In genomic region chr10:48765039-48765438, GRCh38 we compare ENCODE assay signal across 24 cellular contexts.
DNase-seq lines count a peak whose midpoint lies in the region; ATAC-seq, FAIRE-seq and TF ChIP-seq lines count a peak whose summit lies in the region.
"Had no signal": no experiment of that assay in that cellular context is flagged by ENCODE, and none has a peak within 500 bp of the region (broad histone marks: within the 10 kb centered on the region; RNA-seq: fewer than 3 reads in every experiment).

No MANE protein-coding gene starts in this region.

- TF ChIP-seq EP300 in K562 (IDR thresholded peaks at IDR 0.05; ENCODE audit: low read length): no peak

- H3K4me1 Mint-ChIP-seq in Calu3 (ENCODE audit: low read depth, unreplicated experiment): no peaks in the 10 kb centered on the region
- H3K4me1 Mint-ChIP-seq: activated CD4-positive, alpha-beta memory T cell treated with anti-CD3 and anti-CD28 coated beads, Interleukin-2, amount 10 ng/mL, durations not matched to agents 7 days and 5 days; stimulated activated effector memory CD8-positive, alpha-beta T cell treated with anti-CD3 and anti-CD28 coated beads, Interleukin-12 subunit alpha, Interleukin-12 subunit beta, amount 100 ng/mL, for 72 hours had no signal

- CTCF ChIA-PET in GM10248 (lab: Yijun Ruan, JAX) (interaction anchor here (0.8 to 8.3 kb wide), 19 partner anchors 9 to 108 kb away, joined by 3 to 55 read pairs (median 5); no protein-coding TSS in a partner anchor), K562 (lab: Yijun Ruan, JAX; ENCODE audit: low intra/inter-chr PET ratio) (no interaction called here), Calu3 (lab: Charles Lee) (no interaction called here)

- H3K9me1 ChIP-seq in K562 (ENCODE audit: control insufficient read depth, insufficient read depth, low read length): no peaks in the 10 kb centered on the region

- no peaks in the 10 kb centered on the region for H3K79me2 ChIP-seq in K562 (ENCODE audit: control insufficient read depth, insufficient read depth, low read length)

- POLR2A ChIA-PET in GM10248 (lab: Yijun Ruan, JAX): no interaction called here
- POLR2A ChIA-PET in K562 (lab: Yijun Ruan, JAX): interaction anchor here (0.6 to 1.0 kb wide), 2 partner anchors 11 to 56 kb away, joined by 3 to 4 read pairs; no protein-coding TSS in a partner anchor

- 0% methylated on average over 1 of the region's 1 CpG for WGBS in K562 (ENCODE audit: insufficient coverage, low coverage, missing lambda C conversion rate)

- BruUV-seq in K562 (replicated peaks; lab: Mats Ljungman, UMichigan): no TSS peak
- BruUV-seq in Calu3 (replicated peaks; lab: Mats Ljungman, UMichigan): no TSS peak

- no peaks in the 10 kb centered on the region for H3K36me3 Mint-ChIP-seq in Calu3 (ENCODE audit: insufficient read depth, unreplicated experiment)
- H3K36me3 Mint-ChIP-seq: stimulated activated effector memory CD8-positive, alpha-beta T cell treated with anti-CD3 and anti-CD28 coated beads, Interleukin-12 subunit alpha, Interleukin-12 subunit beta, amount 100 ng/mL, for 72 hours had no signal

- peaks cover 83% of the 10 kb centered on the region for H3K27me3 Mint-ChIP-seq in Calu3 (ENCODE audit: unreplicated experiment)

- H3K9me3 ChIP-seq in K562 (replicated peaks; ENCODE audit: control insufficient read depth, insufficient read depth, low read depth, low read length): no peaks in the 10 kb centered on the region
- H3K9me3 ChIP-seq: heart left ventricle, left lung, SJSA1, testis had no signal

- H3K27me3 ChIP-seq in K562 (ENCODE audit: control insufficient read depth in 2 of 2, insufficient read depth in 2 of 2, low read length in 2 of 2): peaks cover 9 to 18% of the 10 kb centered on the region in 2 experiments
- H3K27me3 ChIP-seq: heart left ventricle, left lung, SJSA1, testis had no signal

- FAIRE-seq in K562 (lab: Jason Lieb, UNC): peak; percentile 52
- FAIRE-seq: endothelial cell of umbilical vein had no signal

- intact Hi-C loops in K562 (cut with micrococcal nuclease) (no loop called here), Calu3 (cut with micrococcal nuclease; ENCODE audit: unreplicated experiment) (no loop called here)

- no peak for TF ChIP-seq POLR2A in K562 (conservative IDR thresholded peaks at IDR 0.05)

- peak; percentile 43 for ATAC-seq in GM18520 (IDR thresholded peaks at IDR 0.05; ENCODE audit: unreplicated experiment)
- ATAC-seq in HG03095 (IDR thresholded peaks at IDR 0.05; ENCODE audit: unreplicated experiment): peak; percentile 54
- peak; percentile 58; the same call in 2 of the 3 replicates for ATAC-seq in K562
- ATAC-seq in GM21526 (IDR thresholded peaks at IDR 0.05; ENCODE audit: low FRiP score, unreplicated experiment): no peak
- ATAC-seq: heart left ventricle; left lung; Panc1; stimulated activated effector memory CD8-positive, alpha-beta T cell treated with anti-CD3 and anti-CD28 coated beads, Interleukin-12 subunit alpha, Interleukin-12 subunit beta, amount 100 ng/mL, for 72 hours had no signal

- H3K27ac ChIP-seq in K562 (ENCODE audit: extremely low read depth, low read depth, low read length): no peak overlapping the region
- H3K27ac ChIP-seq: heart left ventricle, left lung, SJSA1, testis had no signal

- TF ChIP-seq RAD21 in K562 (CRISPR knock-in tag; conservative IDR thresholded peaks at IDR 0.05 in 1 of 2, IDR thresholded peaks at IDR 0.05 in 1 of 2): no peak; a peak in 1 of 4 replicates

- no peak overlapping the region for H3K4me3 Mint-ChIP-seq in Calu3 (ENCODE audit: low read depth, unreplicated experiment)
- H3K4me3 Mint-ChIP-seq: activated CD4-positive, alpha-beta memory T cell treated with anti-CD3 and anti-CD28 coated beads, Interleukin-2, amount 10 ng/mL, durations not matched to agents 7 days and 5 days; nephron progenitor cell; stimulated activated effector memory CD8-positive, alpha-beta T cell treated with anti-CD3 and anti-CD28 coated beads, Interleukin-12 subunit alpha, Interleukin-12 subunit beta, amount 100 ng/mL, for 72 hours had no signal

- H3K27ac Mint-ChIP-seq in Calu3 (ENCODE audit: unreplicated experiment): no peak overlapping the region
- H3K27ac Mint-ChIP-seq: activated CD4-positive, alpha-beta memory T cell treated with anti-CD3 and anti-CD28 coated beads, Interleukin-2, amount 10 ng/mL, durations not matched to agents 7 days and 5 days; nephron progenitor cell; stimulated activated effector memory CD8-positive, alpha-beta T cell treated with anti-CD3 and anti-CD28 coated beads, Interleukin-12 subunit alpha, Interleukin-12 subunit beta, amount 100 ng/mL, for 72 hours had no signal

- DNase-seq in GM10248 (ENCODE audit: extremely low spot score) (no peak), K562 (ENCODE audit: extremely low read depth in 1 of 4, low spot score in 3 of 4) (no peak), midbrain (lab: John Stamatoyannopoulos, UW) (no peak), Calu3 (no peak)
- no peak for DNase-seq in activated effector memory CD4-positive, alpha-beta T cell treated with anti-CD3 and anti-CD28 coated beads, Interleukin-2, amount 50 U/mL, for 16 hours
- DNase-seq: activated CD4-positive, alpha-beta memory T cell treated with anti-CD3 and anti-CD28 coated beads, Interleukin-2, amount 10 ng/mL, durations not matched to agents 7 days and 5 days; activated naive CD4-positive, alpha-beta T cell treated with Interleukin-2 at 50 U/mL for 16 hours; activated T-cell treated with anti-CD3 and anti-CD28 coated beads for 4 hours; dermis blood vessel endothelial cell; HCEC 1CT; heart left ventricle; left lung; NCI-H187 treated with DMSO at 0.1 percent for 48 hours; NCI-H82; nephron progenitor cell; posterior cingulate gyrus; testis had no signal

- no peak overlapping the region for H3K4me2 ChIP-seq in K562 (ENCODE audit: insufficient read depth, low read length)

- H3K9ac ChIP-seq in K562 (ENCODE audit: insufficient read depth in 1 of 2, low read depth in 2 of 2, low read length in 2 of 2): no peak overlapping the region

- H3K4me3 ChIP-seq in K562: no peak overlapping the region
- H3K4me3 ChIP-seq: heart left ventricle, left lung, SJSA1, testis had no signal

- peak; percentile 32 for TF ChIP-seq CTCF in GM10248 (IDR thresholded peaks at IDR 0.05; ENCODE audit: control extremely low read depth, extremely low read depth, low read depth, missing control alignments)
- TF ChIP-seq CTCF in K562 (IDR thresholded peaks at IDR 0.05 in 2 of 3, conservative IDR thresholded peaks at IDR 0.05 in 1 of 3; ENCODE audit: insufficient read depth in 2 of 3, low read depth in 1 of 3, low read length in 3 of 3): peak; percentile 4 to 32 (median 25); a peak in 2 of 6 replicates
- TF ChIP-seq CTCF in Calu3 (IDR thresholded peaks at IDR 0.05; ENCODE audit: unreplicated experiment): no peak

- H3K9me3 Mint-ChIP-seq in Calu3 (ENCODE audit: low read depth, unreplicated experiment): no peaks in the 10 kb centered on the region
- H3K9me3 Mint-ChIP-seq: activated CD4-positive, alpha-beta memory T cell treated with anti-CD3 and anti-CD28 coated beads, Interleukin-2, amount 10 ng/mL, durations not matched to agents 7 days and 5 days; nephron progenitor cell; stimulated activated effector memory CD8-positive, alpha-beta T cell treated with anti-CD3 and anti-CD28 coated beads, Interleukin-12 subunit alpha, Interleukin-12 subunit beta, amount 100 ng/mL, for 72 hours had no signal

- no peaks in the 10 kb centered on the region for H3K4me1 ChIP-seq in K562 (replicated peaks in 1 of 2; ENCODE audit: control insufficient read depth in 2 of 2, insufficient read depth in 2 of 2, low read length in 2 of 2)
- H3K4me1 ChIP-seq: left lung, SJSA1, testis had no signal

- H2AFZ ChIP-seq in K562 (ENCODE audit: low read depth, low read length): no peak overlapping the region

- 0 out of 2 replicates have a peak, but pooled peaks cover 3% of the 10 kb centered on the region for H4K20me1 ChIP-seq in K562 (replicated peaks; ENCODE audit: control insufficient read depth, insufficient read depth, low read length)

- H3K36me3 ChIP-seq in K562 (ENCODE audit: control insufficient read depth, insufficient read depth, low read length): no peaks in the 10 kb centered on the region
- H3K36me3 ChIP-seq: heart left ventricle, SJSA1 had no signal

- in situ Hi-C loops in K562 (cut with MboI): no loop called here

TF ChIP-seq in K562, 482 proteins besides CTCF, POLR2A, EP300 and RAD21 (continues in another document):
- TF ChIP-seq ZNF184 (CRISPR knock-in tag; IDR thresholded peaks at IDR 0.05) (no peak), CREB3L1 (IDR thresholded peaks at IDR 0.05; ENCODE audit: borderline replicate concordance, low read depth) (no peak)
